11 cellular contexts compared by ENCODE assay signal in the genomic region with DNA sequence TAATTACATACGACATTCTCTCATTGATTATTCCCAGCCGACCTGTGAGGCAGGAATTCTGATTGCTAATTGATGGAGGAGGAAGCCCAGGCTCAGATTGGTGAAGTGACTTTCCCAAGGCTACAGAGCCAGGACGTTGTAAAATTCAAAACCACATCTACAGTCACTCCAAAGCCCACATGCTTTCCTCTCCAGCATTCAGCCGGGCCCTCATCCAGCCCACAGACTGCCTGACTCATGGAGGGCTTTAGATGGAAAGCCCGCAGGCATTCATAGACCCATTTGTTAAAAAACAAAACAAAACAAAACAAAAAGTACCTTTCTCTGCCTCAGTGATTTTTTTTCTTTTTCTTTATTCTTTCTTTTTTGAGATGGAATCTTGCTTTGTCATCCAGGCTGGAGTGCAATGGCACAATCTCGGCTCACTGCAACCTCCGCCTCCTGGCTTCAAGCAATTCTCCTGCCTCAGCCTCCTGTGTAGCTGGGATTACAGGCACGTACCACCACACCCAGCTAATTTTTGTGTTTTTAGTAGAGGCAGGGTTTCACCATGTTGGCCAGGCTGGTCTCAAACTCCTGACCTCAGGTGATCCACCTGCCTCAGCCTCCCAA. TPM values are rescaled to one million over a fixed set of nuclear protein-coding genes. Genes with fewer than 3 reads are reported as not detected.
A peak's percentile ranks its signal among the peaks of the same experiment; 100 is the strongest.
DNase-seq lines count a peak whose midpoint lies in the region; TF ChIP-seq lines count a peak whose summit lies in the region.
"Not testable (repeated sequence)": the region's sequence is repeated elsewhere in the genome, so short reads cannot be mapped to it uniquely, and the experiment has no call there.
"Had no signal": no experiment of that assay in that cellular context is flagged by ENCODE, and none has a peak within 500 bp of the region (broad histone marks: within the 10 kb centered on the region; RNA-seq: fewer than 3 reads in every experiment).

No MANE protein-coding gene starts in this region.

- not testable (repeated sequence) for TF ChIP-seq CTCF in OCI-LY1 (IDR thresholded peaks at IDR 0.05; ENCODE audit: low read length); mammary epithelial cell (conservative IDR thresholded peaks at IDR 0.05 in 1 of 2, IDR thresholded peaks at IDR 0.05 in 1 of 2; ENCODE audit: extremely low read depth in 1 of 2, insufficient read depth in 1 of 2, low read depth in 1 of 2, low read length in 2 of 2); fibroblast of pulmonary artery (IDR thresholded peaks at IDR 0.05; ENCODE audit: low read length, missing control alignments); nephron progenitor cell (IDR thresholded peaks at IDR 0.05)

- in situ Hi-C loops in GM23248 (cut with MboI), result not testable (repeated sequence)
- in situ Hi-C loops in mammary epithelial cell (cut with MboI; ENCODE audit: low sequenced_read_pairs in 2 of 2), result loop anchor here in 1 of 2 donors (25.0 kb wide), 1 partner anchor 871 kb away; no protein-coding TSS in a partner anchor

- peaks cover 55% of the 10 kb centered on the region for H3K4me1 Mint-ChIP-seq in nephron progenitor cell
- H3K4me1 Mint-ChIP-seq in stimulated activated naive CD8-positive, alpha-beta T cell treated with anti-CD3 and anti-CD28 coated beads, Interleukin-15, Interleukin-2, amounts not matched to agents 100 ng/mL and 50 ng/mL, for 24 hours (ENCODE audit: low read depth), result peaks cover 57% of the 10 kb centered on the region

- H3K27ac ChIP-seq in GM23248 (peak overlapping the region; percentile 20; the same call in 1 of the 2 replicates), OCI-LY1 (ENCODE audit: low read depth, low read length, poor library complexity, severe bottlenecking) (peak overlapping the region; percentile 44)
- not testable (repeated sequence) for H3K27ac ChIP-seq in mammary epithelial cell (ENCODE audit: insufficient read depth, low read depth, low read length)

- H3K36me3 Mint-ChIP-seq in nephron progenitor cell (ENCODE audit: low read depth); stimulated activated naive CD8-positive, alpha-beta T cell treated with anti-CD3 and anti-CD28 coated beads, Interleukin-15, Interleukin-2, amounts not matched to agents 100 ng/mL and 50 ng/mL, for 24 hours (ENCODE audit: low read depth): not testable (repeated sequence)

- H3K9me2 ChIP-seq in GM23248 (ENCODE audit: insufficient read depth); OCI-LY1 (ENCODE audit: low read depth, low read length): not testable (repeated sequence)

- H4K20me1 ChIP-seq in GM23248 (ENCODE audit: insufficient read depth); OCI-LY1 (ENCODE audit: insufficient read depth, low read length); mammary epithelial cell (ENCODE audit: insufficient read depth, low read length): not testable (repeated sequence)

- intact Hi-C loops in mammary epithelial cell (cut with micrococcal nuclease), result not testable (repeated sequence)

- H3K9me3 ChIP-seq in GM23248 (ENCODE audit: low read depth); OCI-LY1 (ENCODE audit: low read length); mammary epithelial cell (replicated peaks; ENCODE audit: insufficient read depth, low read length): not testable (repeated sequence)

- H2AFZ ChIP-seq in GM23248; OCI-LY1 (ENCODE audit: low read length); mammary epithelial cell (ENCODE audit: low read depth, low read length): not testable (repeated sequence)

- H3K4me3 Mint-ChIP-seq in nephron progenitor cell, result not testable (repeated sequence)
- H3K4me3 Mint-ChIP-seq in stimulated activated naive CD8-positive, alpha-beta T cell treated with anti-CD3 and anti-CD28 coated beads, Interleukin-15, Interleukin-2, amounts not matched to agents 100 ng/mL and 50 ng/mL, for 24 hours, result peak overlapping the region; percentile 23

- not testable (repeated sequence) for H3K9ac ChIP-seq in GM23248; OCI-LY1 (ENCODE audit: low read length); mammary epithelial cell (ENCODE audit: insufficient read depth, low read length)

- not testable (repeated sequence) for H3K27me3 Mint-ChIP-seq in nephron progenitor cell (ENCODE audit: low read depth, poor library complexity); stimulated activated naive CD8-positive, alpha-beta T cell treated with anti-CD3 and anti-CD28 coated beads, Interleukin-15, Interleukin-2, amounts not matched to agents 100 ng/mL and 50 ng/mL, for 24 hours

- dilution Hi-C loops in mammary epithelial cell (cut with HindIII; ENCODE audit: low sequenced_read_pairs), result loop anchor here (5.0 kb wide), 1 partner anchor 71 kb away; no protein-coding TSS in a partner anchor

- DNase-seq in AG20443 (ENCODE audit: low spot score) (peak; percentile 87), GM23248 (peak; percentile 96), mammary epithelial cell (peak; percentile 75), fibroblast of pulmonary artery (ENCODE audit: low read depth) (peak; percentile 41)
- peak; percentile 6 for DNase-seq in activated naive CD4-positive, alpha-beta T cell treated with Interleukin-2 at 50 U/mL for 16 hours
- not testable (repeated sequence) for DNase-seq in nephron progenitor cell

- H3K4me2 ChIP-seq in GM23248 (ENCODE audit: unreplicated experiment); OCI-LY1 (ENCODE audit: low read length); mammary epithelial cell (ENCODE audit: insufficient read depth, low read depth, low read length): not testable (repeated sequence)

- not testable (repeated sequence) for H3K36me3 ChIP-seq in GM23248 (ENCODE audit: low read depth); OCI-LY1 (ENCODE audit: insufficient read depth, low read length); mammary epithelial cell (ENCODE audit: insufficient read depth, low read length)

- H3K79me2 ChIP-seq in GM23248 (ENCODE audit: insufficient read depth); OCI-LY1 (ENCODE audit: insufficient read depth, low read length); mammary epithelial cell (ENCODE audit: insufficient read depth, low read length): not testable (repeated sequence)

- 18 to 20% methylated on average over 8 of the region's 8 CpGs for WGBS in GM23248 (ENCODE audit: low coverage in 1 of 2, low lambda C conversion rate in 2 of 2, missing lambda C conversion rate in 2 of 2), 2 experiments
- WGBS in mammary epithelial cell (ENCODE audit: low coverage, missing lambda C conversion rate), result 47% methylated on average over 5 of the region's 8 CpGs

- H3K27ac Mint-ChIP-seq in nephron progenitor cell, result peak overlapping the region; percentile 19
- peak overlapping the region; percentile 67 for H3K27ac Mint-ChIP-seq in stimulated activated naive CD8-positive, alpha-beta T cell treated with anti-CD3 and anti-CD28 coated beads, Interleukin-15, Interleukin-2, amounts not matched to agents 100 ng/mL and 50 ng/mL, for 24 hours

- BruUV-seq in mammary epithelial cell (replicated peaks; lab: Mats Ljungman, UMichigan), result not testable (repeated sequence)

- CTCF ChIA-PET in mammary epithelial cell (lab: Charles Lee; ENCODE audit: low non-redundant PET), result not testable (repeated sequence)

- not testable (repeated sequence) for H3K27me3 ChIP-seq in GM23248 (replicated peaks; ENCODE audit: insufficient read depth); OCI-LY1 (ENCODE audit: insufficient read depth, low read length); mammary epithelial cell (ENCODE audit: insufficient read depth, low read length)

- H3K4me1 ChIP-seq in GM23248 (ENCODE audit: insufficient read depth) (peaks cover 19% of the 10 kb centered on the region), OCI-LY1 (ENCODE audit: insufficient read depth, low read length, severe bottlenecking) (peaks cover 63% of the 10 kb centered on the region), mammary epithelial cell (ENCODE audit: insufficient read depth, low read length) (peaks cover 18% of the 10 kb centered on the region)

- H3K4me3 ChIP-seq in GM23248; OCI-LY1 (ENCODE audit: low read depth, low read length, poor library complexity, severe bottlenecking); mammary epithelial cell (replicated peaks in 1 of 3; ENCODE audit: insufficient read depth in 1 of 3, low read depth in 2 of 3, low read length in 3 of 3); fibroblast of pulmonary artery (replicated peaks; ENCODE audit: low read depth, low read length): not testable (repeated sequence)

- H3K9me3 Mint-ChIP-seq in nephron progenitor cell; stimulated activated naive CD8-positive, alpha-beta T cell treated with anti-CD3 and anti-CD28 coated beads, Interleukin-15, Interleukin-2, amounts not matched to agents 100 ng/mL and 50 ng/mL, for 24 hours: not testable (repeated sequence)

- peaks cover 18% of the 10 kb centered on the region; the same call in 1 of the 2 replicates for H3F3A ChIP-seq in GM23248 (ENCODE audit: insufficient read depth)
- not testable (repeated sequence) for H3F3A ChIP-seq in OCI-LY1 (ENCODE audit: insufficient read depth, low read length)

RNA-seq across cellular contexts. Expression of a gene that starts 22.8 kb away (rescaled TPM):
- not detected in 2 replicates for total RNA-seq in GM23248 (2014; rRNA removed; shearing (Covaris generic))
- polyA plus RNA-seq in GM23248 (2016; fragmentation: Nextera tagmentation; extraction: Ambion mirVana) (not detected in 2 replicates), mammary epithelial cell (not detected)
- under 1 TPM in 1 of 2 donors, not detected in 1; 0.17 TPM for total RNA-seq in mammary epithelial cell
- not detected for polyA minus RNA-seq in mammary epithelial cell
- total RNA-seq: activated CD4-positive, alpha-beta memory T cell treated with anti-CD3 and anti-CD28 coated beads for 36 hours; mesenteric fat pad; naive thymus-derived CD4-positive, alpha-beta T cell had no signal
- polyA plus RNA-seq: naive thymus-derived CD4-positive, alpha-beta T cell had no signal
